9 cellular contexts compared by ENCODE assay signal in genomic region chr3:81485444-81485865, GRCh38.
DNase-seq lines count a peak whose midpoint lies in the region; ATAC-seq, FAIRE-seq and TF ChIP-seq lines count a peak whose summit lies in the region.
"Had no signal": no experiment of that assay in that cellular context is flagged by ENCODE, and none has a peak within 500 bp of the region (broad histone marks: within the 10 kb centered on the region; RNA-seq: fewer than 3 reads in every experiment).

No MANE protein-coding gene starts in this region.

- peak; percentile 11 for DNase-seq in GM19240 (ENCODE audit: insufficient read length, low spot score)
- DNase-seq in astrocyte of the cerebellum (ENCODE audit: low read depth) = peak; percentile 45
- peak; percentile 50 for DNase-seq in osteoblast (ENCODE audit: insufficient read length, low spot score, missing footprints)
- no peak for DNase-seq in HK-2 (ENCODE audit: unreplicated experiment)
- DNase-seq in NCI-H510A (lab: John Stamatoyannopoulos, UW) = no peak
- DNase-seq in RCC 7860 (ENCODE audit: low spot score) = no peak
- DNase-seq in thyroid gland = no peak

- no peak for FAIRE-seq in RCC 7860 (lab: Jason Lieb, UNC)

- no peaks in the 10 kb centered on the region for H3K36me3 ChIP-seq in osteoblast (ENCODE audit: insufficient read depth, low read length)
- H3K36me3 ChIP-seq in thyroid gland = no peaks in the 10 kb centered on the region

- peak overlapping the region; percentile 46 for H3K27ac ChIP-seq in osteoblast (ENCODE audit: low read depth, low read length)
- no peak overlapping the region for H3K27ac ChIP-seq in thyroid gland
- H3K27ac ChIP-seq: SJSA1 had no signal

- H4K20me1 ChIP-seq in osteoblast (ENCODE audit: insufficient read depth, low read length) = no peaks in the 10 kb centered on the region

- in situ Hi-C loops in astrocyte of the cerebellum (cut with HindIII; ENCODE audit: low sequenced_read_pairs) = no loop called here

- peak overlapping the region; percentile 45 for H3K4me2 ChIP-seq in osteoblast (ENCODE audit: insufficient read depth, low read length)

- intact Hi-C loops in thyroid gland (cut with DNase I) = no loop called here

- ATAC-seq in HG03139 (IDR thresholded peaks at IDR 0.05; ENCODE audit: unreplicated experiment) = peak; percentile 95

- no peak overlapping the region for H2AFZ ChIP-seq in osteoblast (ENCODE audit: low read length)

- no peak for TF ChIP-seq POLR2A in thyroid gland (IDR thresholded peaks at IDR 0.05)

- peaks cover 17% of the 10 kb centered on the region for H3K4me1 ChIP-seq in osteoblast (ENCODE audit: insufficient read depth, low read length)
- H3K4me1 ChIP-seq in thyroid gland = no peaks in the 10 kb centered on the region
- H3K4me1 ChIP-seq: SJSA1 had no signal

- 69 to 81% methylated on average over 5 of the region's 5 CpGs for WGBS in thyroid gland, 2 donors

- no peaks in the 10 kb centered on the region for H3K79me2 ChIP-seq in osteoblast (ENCODE audit: insufficient read depth, low read length)

- TF ChIP-seq CTCF in astrocyte of the cerebellum (IDR thresholded peaks at IDR 0.05; ENCODE audit: low read depth, low read length, missing control alignments) (no peak), osteoblast (IDR thresholded peaks at IDR 0.05; ENCODE audit: extremely low read depth, low read depth, low read length) (no peak), thyroid gland (IDR thresholded peaks at IDR 0.05) (no peak)

- no peaks in the 10 kb centered on the region for H3K9me3 ChIP-seq in osteoblast (ENCODE audit: low read depth, low read length)
- H3K9me3 ChIP-seq in thyroid gland = no peaks in the 10 kb centered on the region
- H3K9me3 ChIP-seq: SJSA1 had no signal

- no peaks in the 10 kb centered on the region for H3K27me3 ChIP-seq in osteoblast (ENCODE audit: insufficient read depth, low read length)
- no peaks in the 10 kb centered on the region for H3K27me3 ChIP-seq in thyroid gland
- H3K27me3 ChIP-seq: SJSA1 had no signal

- H3K4me3 ChIP-seq in astrocyte of the cerebellum (ENCODE audit: low read depth, low read length) (no peak overlapping the region), osteoblast (ENCODE audit: insufficient read depth, low read length) (no peak overlapping the region), thyroid gland (replicated peaks in 1 of 3) (no peak overlapping the region)
- H3K4me3 ChIP-seq: SJSA1 had no signal

Comparison
In these comparisons a context has a peak if more than half of its experiments do, and no peak if none do; other contexts are left out.
1. DNase-seq: peak in GM19240 (single experiment), astrocyte of the cerebellum (single experiment) and osteoblast (single experiment); none in HK-2 (single experiment), NCI-H510A (single experiment), RCC 7860 (single experiment) and thyroid gland (0 of 2).